In the genomic region with DNA sequence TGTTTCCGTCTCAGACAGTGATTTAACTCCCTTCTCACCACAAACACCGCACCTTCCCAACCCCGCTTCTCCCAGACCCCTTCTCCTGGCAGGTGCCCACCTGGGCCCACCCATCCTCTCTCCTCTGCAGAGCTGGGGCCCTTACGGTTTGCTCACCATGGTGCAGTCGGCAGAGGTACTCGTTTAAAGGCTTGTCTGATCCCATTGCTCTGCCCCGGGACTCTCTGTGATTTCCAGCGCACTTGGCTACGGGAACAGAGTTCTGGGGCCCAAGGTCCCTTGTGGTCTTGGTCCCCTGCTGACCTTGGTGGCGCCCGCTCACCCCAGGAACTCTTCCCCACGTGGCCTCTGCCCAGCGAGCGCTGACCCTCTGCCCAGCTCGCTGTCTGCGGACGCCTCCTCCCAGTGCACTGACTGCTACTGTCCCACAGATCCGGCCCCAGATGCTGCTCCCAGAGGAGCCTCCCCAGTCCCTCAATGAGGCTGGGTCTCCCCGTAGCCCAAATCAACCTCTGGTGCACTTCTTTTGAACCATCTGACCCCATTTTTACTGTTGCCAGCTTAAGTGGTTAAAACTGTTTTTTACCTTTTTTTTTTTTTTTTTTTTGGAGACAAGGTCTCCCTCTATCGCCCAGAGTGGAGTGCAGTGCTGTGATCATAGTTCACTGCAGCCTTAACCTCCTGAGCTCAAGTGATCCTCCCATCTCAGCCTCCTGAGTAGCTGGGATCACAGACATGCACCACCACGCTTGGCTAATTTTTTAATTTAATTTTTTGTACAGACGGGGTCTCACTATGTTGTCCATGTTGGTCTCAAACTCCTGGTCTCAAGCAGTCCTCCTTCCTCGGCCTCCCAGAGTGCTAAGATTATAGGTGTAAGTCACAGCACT, we compare ENCODE assay signal across 14 cellular contexts. TPM values are rescaled to one million over a fixed set of nuclear protein-coding genes. Genes with fewer than 3 reads are reported as not detected.
A peak's percentile ranks its signal among the peaks of the same experiment; 100 is the strongest.
DNase-seq lines count a peak whose midpoint lies in the region; ATAC-seq and TF ChIP-seq lines count a peak whose summit lies in the region.
"Had no signal": no experiment of that assay in that cellular context is flagged by ENCODE, and none has a peak within 500 bp of the region (broad histone marks: within the 10 kb centered on the region; RNA-seq: fewer than 3 reads in every experiment).

No MANE protein-coding gene starts in this region.

- H3K27me3 Mint-ChIP-seq in CD14-positive monocyte (ENCODE audit: low read depth in 3 of 3) (peaks cover 2 to 13% (median 3%) of the 10 kb centered on the region in 3 donors), T-helper 17 cell (peaks cover 20% of the 10 kb centered on the region)

- H3K4me1 Mint-ChIP-seq in CD14-positive monocyte (peaks cover 73% of the 10 kb centered on the region), T-helper 17 cell (peaks cover 3% of the 10 kb centered on the region)

- H3K27ac Mint-ChIP-seq in CD14-positive monocyte (peak overlapping the region in 6 of 7 donors; percentile 74 to 100 (median 94)), T-helper 17 cell (peak overlapping the region; percentile 84)

- no peak overlapping the region for H3K4me3 Mint-ChIP-seq in CD14-positive monocyte
- H3K4me3 Mint-ChIP-seq in T-helper 17 cell: no peak overlapping the region

- H3K9me3 ChIP-seq in T-helper 17 cell (ENCODE audit: control insufficient read depth, low read length, poor library complexity, severe bottlenecking): no peaks in the 10 kb centered on the region
- H3K9me3 ChIP-seq: BLaER1, SJSA1 had no signal

- H3K36me3 Mint-ChIP-seq in CD14-positive monocyte: peaks cover 4 to 5% of the 10 kb centered on the region in 2 donors
- no peaks in the 10 kb centered on the region for H3K36me3 Mint-ChIP-seq in T-helper 17 cell (ENCODE audit: low read depth)

- DNase-seq in CD14-positive monocyte (ENCODE audit: low spot score) (no peak), T-helper 17 cell (no peak), mesenteric fat pad (ENCODE audit: low spot score) (peak; percentile 87), SKM-1 (lab: John Stamatoyannopoulos, UW; ENCODE audit: unreplicated experiment) (no peak)
- DNase-seq: DND-41, NCI-H1436, NCI-H2029, NCI-H2171, NCI-H446 had no signal

- ATAC-seq in T-helper 17 cell (no peak), HG03439 (IDR thresholded peaks at IDR 0.05; ENCODE audit: unreplicated experiment) (no peak), GM19351 (IDR thresholded peaks at IDR 0.05; ENCODE audit: unreplicated experiment) (no peak)

- intact Hi-C loops in CD14-positive monocyte (cut with micrococcal nuclease): loop anchor here in 1 of 2 donors (5.0 kb wide), 2 partner anchors 38 to 67 kb away; a partner anchor contains a TSS

- H3K9me3 Mint-ChIP-seq in CD14-positive monocyte: peaks cover 0 to 3% (median 0%) of the 10 kb centered on the region in 7 donors

- TF ChIP-seq CTCF in CD14-positive monocyte (IDR thresholded peaks at IDR 0.05): no peak

RNA-seq across cellular contexts. Expression of a gene that starts 21.3 kb away (rescaled TPM):
- polyA plus RNA-seq in CD14-positive monocyte: 1,000 to 10,000 TPM in 1 of 2 donors, 100 to 1,000 TPM in 1; 855 to 1,372 TPM
- total RNA-seq in T-helper 17 cell: 10 to 100 TPM; 79.6 to 83.2 TPM
- 940 TPM for total RNA-seq in mesenteric fat pad

RNA-seq across cellular contexts. Expression of a gene that starts 34.6 kb away (rescaled TPM):
- not detected for polyA plus RNA-seq in CD14-positive monocyte
- total RNA-seq in T-helper 17 cell (under 1 TPM; 0.78 to 0.90 TPM), mesenteric fat pad (1.5 TPM)

RNA-seq across cellular contexts. Expression of a gene that starts 49.8 kb away (rescaled TPM):
- not detected for polyA plus RNA-seq in CD14-positive monocyte
- not detected for total RNA-seq in T-helper 17 cell
- not detected for total RNA-seq in mesenteric fat pad
- total RNA-seq: M059J, SJSA1 had no signal

RNA-seq across cellular contexts. Expression of a gene that starts 53.8 kb away (rescaled TPM):
- 10 to 100 TPM; 11.4 to 11.7 TPM for polyA plus RNA-seq in CD14-positive monocyte
- total RNA-seq in T-helper 17 cell (not detected), mesenteric fat pad (0.64 TPM)
- total RNA-seq: M059J, SJSA1 had no signal

Comparison
In these comparisons a context has a peak if more than half of its experiments do, and no peak if none do; other contexts are left out.
1. RNA of a gene that starts 21.3 kb away (total RNA-seq): 940 TPM in mesenteric fat pad (single experiment); 79.6 to 83.2 TPM in T-helper 17 cell; every median in the first group is over 10 times any median in the second.